In the genomic region with DNA sequence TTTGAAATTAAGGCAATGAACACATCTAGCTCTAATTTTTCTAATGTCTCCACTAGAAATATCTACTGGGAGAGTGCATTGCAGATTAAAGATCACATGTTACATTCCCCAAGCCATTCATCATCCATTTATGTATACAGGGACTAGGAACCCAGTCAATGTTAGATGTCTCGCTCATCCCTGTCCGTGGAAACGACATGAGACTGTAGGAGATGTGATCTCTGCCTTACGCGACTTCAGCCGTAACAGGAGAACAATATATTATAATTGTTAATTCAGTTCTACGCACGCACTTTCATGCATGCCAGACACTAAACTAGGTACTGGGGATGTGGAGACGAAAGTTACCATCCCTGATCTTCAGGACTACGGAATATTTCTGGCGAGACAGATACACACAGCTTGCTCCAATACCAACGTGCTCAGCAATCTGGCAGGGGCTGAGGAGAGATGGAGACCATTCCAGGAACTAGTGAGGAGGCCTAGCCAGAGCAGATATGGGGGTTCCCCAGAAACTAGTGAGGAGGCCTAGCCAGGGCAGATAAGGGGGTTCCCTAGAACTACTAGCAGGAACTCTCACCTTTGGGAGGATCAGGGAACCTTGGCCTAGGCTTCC, we compare ENCODE assay signal across 8 cellular contexts. TPM values are rescaled to one million over a fixed set of nuclear protein-coding genes. Genes with fewer than 3 reads are reported as not detected.
DNase-seq lines count a peak whose midpoint lies in the region; ATAC-seq, FAIRE-seq and TF ChIP-seq lines count a peak whose summit lies in the region.

No MANE protein-coding gene starts in this region.

- in situ Hi-C loops in astrocyte of the spinal cord (cut with HindIII; ENCODE audit: low sequenced_read_pairs) (no loop called here), HepG2 (cut with HindIII; ENCODE audit: extremely low pct_ligation_motif_present, low pct_unique_long_range_greater_than_20kb) (loop anchor here (10.0 kb wide), 1 partner anchor 170 kb away; no protein-coding TSS in a partner anchor)

- no peak for TF ChIP-seq POLR2A in HepG2 (IDR thresholded peaks at IDR 0.05; ENCODE audit: insufficient read depth in 1 of 2, low read depth in 2 of 2, low read length in 2 of 2)

- TF ChIP-seq CTCF in astrocyte of the spinal cord (IDR thresholded peaks at IDR 0.05; ENCODE audit: low read depth, low read length) (no peak), HepG2 (CRISPR knock-in tag; IDR thresholded peaks at IDR 0.05) (no peak)

- H2AFZ ChIP-seq in HepG2 (ENCODE audit: low read length): peak overlapping the region; percentile 80

- TF ChIP-seq RAD21 in HepG2 (CRISPR knock-in tag; IDR thresholded peaks at IDR 0.05): no peak

- H3K27me3 ChIP-seq in HepG2 (ENCODE audit: control insufficient read depth in 1 of 2, insufficient read depth in 2 of 2, low read length in 2 of 2): no peaks in the 10 kb centered on the region
- H3K27me3 ChIP-seq in thymus (ENCODE audit: control insufficient read depth, insufficient read depth): no peaks in the 10 kb centered on the region

- no peaks in the 10 kb centered on the region for H4K20me1 ChIP-seq in HepG2 (ENCODE audit: insufficient read depth, low read length)

- DNase-seq in astrocyte of the spinal cord (ENCODE audit: low read depth, low spot score): no peak
- DNase-seq in HepG2 (ENCODE audit: low spot score): no peak
- DNase-seq in kidney glomerular epithelial cell (lab: John Stamatoyannopoulos, UW): no peak
- DNase-seq in germinal center (ENCODE audit: low spot score): no peak
- no peak for DNase-seq in OCI-M2 (lab: John Stamatoyannopoulos, UW; ENCODE audit: unreplicated experiment)

- H3K27ac Mint-ChIP-seq in IgD-negative memory B cell: peak overlapping the region; percentile 87 to 96 (median 94)

- H3K4me1 Mint-ChIP-seq in IgD-negative memory B cell: peaks cover 28 to 31% (median 30%) of the 10 kb centered on the region in 3 donors

- no peaks in the 10 kb centered on the region for H3K79me2 ChIP-seq in HepG2 (ENCODE audit: insufficient read depth, low read length)

- peak overlapping the region; percentile 95 to 99 (median 98) for H3K4me3 Mint-ChIP-seq in IgD-negative memory B cell

- intact Hi-C loops in HepG2 (cut with micrococcal nuclease; ENCODE audit: unreplicated experiment): loop anchor here (1.0 kb wide), 1 partner anchor 21 kb away; a partner anchor contains a TSS

- H3K27ac ChIP-seq in HepG2 (ENCODE audit: extremely low read length, insufficient read depth, low read length): peak overlapping the region; percentile 86
- H3K27ac ChIP-seq in thymus (ENCODE audit: low read depth): peak overlapping the region; percentile 97

- H3K4me3 ChIP-seq in astrocyte of the spinal cord (ENCODE audit: low read depth, low read length) (peak overlapping the region; percentile 83), HepG2 (replicated peaks in 1 of 3; ENCODE audit: insufficient read depth in 1 of 3, low read depth in 2 of 3, low read length in 3 of 3) (peak overlapping the region; percentile 72 to 88 (median 78)), thymus (ENCODE audit: low read length) (peak overlapping the region; percentile 94)

- POLR2A ChIA-PET in HepG2 (lab: Yijun Ruan, JAX): interaction anchor here (0.9 to 1.8 kb wide), 13 partner anchors 10 to 380 kb away, joined by 3 to 24 read pairs (median 4); a partner anchor contains a TSS

- CTCF ChIA-PET in HepG2 (lab: Yijun Ruan, JAX; ENCODE audit: low intra/inter-chr PET ratio, low total read pairs): no interaction called here

- H3K36me3 ChIP-seq in HepG2 (replicated peaks in 1 of 2; ENCODE audit: control insufficient read depth in 1 of 2, insufficient read depth in 2 of 2, low read length in 2 of 2) (peaks cover 0 to 1% of the 10 kb centered on the region in 2 experiments; a peak in 1 of 5 replicates), thymus (ENCODE audit: control insufficient read depth, insufficient read depth) (peaks cover 11% of the 10 kb centered on the region)

- BruUV-seq in HepG2 (replicated peaks; lab: Mats Ljungman, UMichigan): TSS peak; percentile 83

- H3K9me3 ChIP-seq in HepG2 (ENCODE audit: low read length) (no peaks in the 10 kb centered on the region), thymus (ENCODE audit: control insufficient read depth) (no peaks in the 10 kb centered on the region)

- ATAC-seq in GM19324 (IDR thresholded peaks at IDR 0.05; ENCODE audit: low FRiP score, unreplicated experiment) (peak; percentile 7), HepG2 (peak; percentile 20)

- H3K9ac ChIP-seq in HepG2 (ENCODE audit: insufficient read depth, low read depth, low read length): peak overlapping the region; percentile 96

- H3K4me2 ChIP-seq in HepG2 (ENCODE audit: low read depth, low read length): peak overlapping the region; percentile 90

- no peaks in the 10 kb centered on the region for H3K9me3 Mint-ChIP-seq in IgD-negative memory B cell

- H3K36me3 Mint-ChIP-seq in IgD-negative memory B cell: peaks cover 7% of the 10 kb centered on the region

- no peaks in the 10 kb centered on the region for H3K27me3 Mint-ChIP-seq in IgD-negative memory B cell

- H3K4me1 ChIP-seq in HepG2 (ENCODE audit: insufficient read depth, low read length) (peaks cover 20% of the 10 kb centered on the region), thymus (ENCODE audit: control insufficient read depth, insufficient read depth, low read length) (peaks cover 7% of the 10 kb centered on the region)

- WGBS in HepG2 (ENCODE audit: low lambda C conversion rate): 67% methylated on average over 12 of the region's 12 CpGs
- 76% methylated on average over 12 of the region's 12 CpGs for WGBS in thymus

- TF ChIP-seq EP300 in HepG2 (IDR thresholded peaks at IDR 0.05; ENCODE audit: low read depth in 2 of 2, low read length in 2 of 2): no peak
- TF ChIP-seq EP300 in HepG2 (CRISPR knock-in tag; IDR thresholded peaks at IDR 0.05; ENCODE audit: borderline replicate concordance): no peak

- FAIRE-seq in HepG2 (lab: Jason Lieb, UNC): no peak

RNA-seq across cellular contexts. Expression of a gene that starts 0.7 kb away (rescaled TPM):
- polyA plus RNA-seq in IgD-negative memory B cell (76.9 TPM), HepG2 (2011; rRNA removed) (20.7 and 22.5 TPM in 2 replicates), thymus (17.2 TPM)
- 21.9 and 24.1 TPM in 2 replicates for total RNA-seq in HepG2 (2016; rRNA removed; fragmentation: Illumina TruSeq; extraction: Trizol)
- total RNA-seq in HepG2 (2016; cell fraction: cytosol; rRNA removed; fragmentation: Illumina TruSeq; extraction: Trizol; ENCODE audit: low read depth): 4.3 and 4.6 TPM in 2 replicates
- total RNA-seq in HepG2 (2016; cell fraction: insoluble cytoplasmic fraction; rRNA removed; fragmentation: Illumina TruSeq; extraction: Trizol): 20.7 and 23.2 TPM in 2 replicates
- 6.0 and 8.2 TPM in 2 replicates for total RNA-seq in HepG2 (2016; cell fraction: membrane; rRNA removed; fragmentation: Illumina TruSeq; extraction: Trizol)
- total RNA-seq in HepG2 (2016; cell fraction: nucleus; rRNA removed; fragmentation: Illumina TruSeq; extraction: Trizol): 10.8 and 11.7 TPM in 2 replicates
- 25.0 and 33.9 TPM in 2 replicates for polyA plus RNA-seq in HepG2 (2011; cell fraction: cytosol; rRNA removed)
- polyA plus RNA-seq in HepG2 (2011; cell fraction: nucleus; rRNA removed): 11.1 and 11.9 TPM in 2 replicates
- 12.9 and 13.5 TPM in 2 replicates for polyA plus RNA-seq in HepG2 (2012)
- 4.1 and 4.3 TPM in 2 replicates for polyA plus RNA-seq in HepG2 (2016; cell fraction: cytosol; fragmentation: Illumina TruSeq; extraction: Trizol; ENCODE audit: low read depth)
- 29.3 and 35.5 TPM in 2 replicates for polyA plus RNA-seq in HepG2 (2016; cell fraction: insoluble cytoplasmic fraction; fragmentation: Illumina TruSeq; extraction: Trizol; ENCODE audit: low read depth)
- 5.8 and 6.4 TPM in 2 replicates for polyA plus RNA-seq in HepG2 (2016; cell fraction: membrane; fragmentation: Illumina TruSeq; extraction: Trizol; ENCODE audit: low read depth)
- polyA plus RNA-seq in HepG2 (2016; cell fraction: nucleus; fragmentation: Illumina TruSeq; extraction: Trizol; ENCODE audit: insufficient read depth, low read depth): 15.1 and 15.2 TPM in 2 replicates
- polyA minus RNA-seq in HepG2 (2011; rRNA and poly(A)+ RNA removed; ENCODE audit: low replicate concordance): 16.9 and 47.3 TPM in 2 replicates
- 5.5 and 10.6 TPM in 2 replicates for polyA minus RNA-seq in HepG2 (2011; cell fraction: cytosol; rRNA and poly(A)+ RNA removed)
- polyA minus RNA-seq in HepG2 (2011; cell fraction: nucleus; rRNA and poly(A)+ RNA removed): 7.1 and 7.6 TPM in 2 replicates

RNA-seq across cellular contexts. Expression of a gene that starts 21.7 kb away (rescaled TPM):
- polyA plus RNA-seq in IgD-negative memory B cell (13.0 TPM), HepG2 (2011; rRNA removed) (5.7 and 7.0 TPM in 2 replicates), thymus (4.8 TPM)
- 5.4 and 6.2 TPM in 2 replicates for total RNA-seq in HepG2 (2016; rRNA removed; fragmentation: Illumina TruSeq; extraction: Trizol)
- total RNA-seq in HepG2 (2016; cell fraction: cytosol; rRNA removed; fragmentation: Illumina TruSeq; extraction: Trizol; ENCODE audit: low read depth): 1.8 and 1.9 TPM in 2 replicates
- 5.5 and 5.6 TPM in 2 replicates for total RNA-seq in HepG2 (2016; cell fraction: insoluble cytoplasmic fraction; rRNA removed; fragmentation: Illumina TruSeq; extraction: Trizol)
- 4.3 TPM in 2 replicates for total RNA-seq in HepG2 (2016; cell fraction: membrane; rRNA removed; fragmentation: Illumina TruSeq; extraction: Trizol)
- 4.4 and 5.5 TPM in 2 replicates for total RNA-seq in HepG2 (2016; cell fraction: nucleus; rRNA removed; fragmentation: Illumina TruSeq; extraction: Trizol)
- polyA plus RNA-seq in HepG2 (2011; cell fraction: cytosol; rRNA removed): 4.5 and 5.2 TPM in 2 replicates
- polyA plus RNA-seq in HepG2 (2011; cell fraction: nucleus; rRNA removed): 9.1 and 10.8 TPM in 2 replicates
- polyA plus RNA-seq in HepG2 (2012): 4.6 and 5.5 TPM in 2 replicates
- polyA plus RNA-seq in HepG2 (2016; cell fraction: cytosol; fragmentation: Illumina TruSeq; extraction: Trizol; ENCODE audit: low read depth): 1.6 and 1.8 TPM in 2 replicates
- polyA plus RNA-seq in HepG2 (2016; cell fraction: insoluble cytoplasmic fraction; fragmentation: Illumina TruSeq; extraction: Trizol; ENCODE audit: low read depth): 6.8 and 8.2 TPM in 2 replicates
- polyA plus RNA-seq in HepG2 (2016; cell fraction: membrane; fragmentation: Illumina TruSeq; extraction: Trizol; ENCODE audit: low read depth): 3.3 and 3.8 TPM in 2 replicates
- 9.4 and 9.9 TPM in 2 replicates for polyA plus RNA-seq in HepG2 (2016; cell fraction: nucleus; fragmentation: Illumina TruSeq; extraction: Trizol; ENCODE audit: insufficient read depth, low read depth)
- 14.2 and 15.0 TPM in 2 replicates for polyA minus RNA-seq in HepG2 (2011; rRNA and poly(A)+ RNA removed; ENCODE audit: low replicate concordance)
- polyA minus RNA-seq in HepG2 (2011; cell fraction: cytosol; rRNA and poly(A)+ RNA removed): 6.2 and 6.8 TPM in 2 replicates
- polyA minus RNA-seq in HepG2 (2011; cell fraction: nucleus; rRNA and poly(A)+ RNA removed): 5.8 and 10.1 TPM in 2 replicates

RNA-seq across cellular contexts. Expression of a gene that starts 35.6 kb away (rescaled TPM):
- polyA plus RNA-seq in IgD-negative memory B cell (12.0 TPM), HepG2 (2011; rRNA removed) (24.7 and 29.6 TPM in 2 replicates), thymus (25.2 TPM)
- total RNA-seq in HepG2 (2016; rRNA removed; fragmentation: Illumina TruSeq; extraction: Trizol): 42.9 and 50.2 TPM in 2 replicates
- 13.0 and 13.3 TPM in 2 replicates for total RNA-seq in HepG2 (2016; cell fraction: cytosol; rRNA removed; fragmentation: Illumina TruSeq; extraction: Trizol; ENCODE audit: low read depth)
- total RNA-seq in HepG2 (2016; cell fraction: insoluble cytoplasmic fraction; rRNA removed; fragmentation: Illumina TruSeq; extraction: Trizol): 43.9 and 49.5 TPM in 2 replicates
- 16.4 and 18.0 TPM in 2 replicates for total RNA-seq in HepG2 (2016; cell fraction: membrane; rRNA removed; fragmentation: Illumina TruSeq; extraction: Trizol)
- total RNA-seq in HepG2 (2016; cell fraction: nucleus; rRNA removed; fragmentation: Illumina TruSeq; extraction: Trizol): 32.4 TPM in 2 replicates
- 24.1 and 38.8 TPM in 2 replicates for polyA plus RNA-seq in HepG2 (2011; cell fraction: cytosol; rRNA removed)
- polyA plus RNA-seq in HepG2 (2011; cell fraction: nucleus; rRNA removed): 39.3 and 48.4 TPM in 2 replicates
- 15.5 and 27.9 TPM in 2 replicates for polyA plus RNA-seq in HepG2 (2012)
- polyA plus RNA-seq in HepG2 (2016; cell fraction: cytosol; fragmentation: Illumina TruSeq; extraction: Trizol; ENCODE audit: low read depth): 6.7 and 7.3 TPM in 2 replicates
- 49.1 and 50.0 TPM in 2 replicates for polyA plus RNA-seq in HepG2 (2016; cell fraction: insoluble cytoplasmic fraction; fragmentation: Illumina TruSeq; extraction: Trizol; ENCODE audit: low read depth)
- polyA plus RNA-seq in HepG2 (2016; cell fraction: membrane; fragmentation: Illumina TruSeq; extraction: Trizol; ENCODE audit: low read depth): 8.9 and 10.8 TPM in 2 replicates
- 95.9 and 96.9 TPM in 2 replicates for polyA plus RNA-seq in HepG2 (2016; cell fraction: nucleus; fragmentation: Illumina TruSeq; extraction: Trizol; ENCODE audit: insufficient read depth, low read depth)
- 40.2 and 50.7 TPM in 2 replicates for polyA minus RNA-seq in HepG2 (2011; rRNA and poly(A)+ RNA removed; ENCODE audit: low replicate concordance)
- polyA minus RNA-seq in HepG2 (2011; cell fraction: cytosol; rRNA and poly(A)+ RNA removed): 9.2 and 9.8 TPM in 2 replicates
- 22.1 and 23.8 TPM in 2 replicates for polyA minus RNA-seq in HepG2 (2011; cell fraction: nucleus; rRNA and poly(A)+ RNA removed)

RNA-seq across cellular contexts. Expression of a gene that starts 35.9 kb away (rescaled TPM):
- polyA plus RNA-seq in IgD-negative memory B cell: 81.7 TPM
- total RNA-seq in HepG2 (2016; rRNA removed; fragmentation: Illumina TruSeq; extraction: Trizol): 16.4 and 27.7 TPM in 2 replicates
- total RNA-seq in HepG2 (2016; cell fraction: cytosol; rRNA removed; fragmentation: Illumina TruSeq; extraction: Trizol; ENCODE audit: low read depth): 2.7 and 3.2 TPM in 2 replicates
- total RNA-seq in HepG2 (2016; cell fraction: insoluble cytoplasmic fraction; rRNA removed; fragmentation: Illumina TruSeq; extraction: Trizol): 14.6 and 27.3 TPM in 2 replicates
- total RNA-seq in HepG2 (2016; cell fraction: membrane; rRNA removed; fragmentation: Illumina TruSeq; extraction: Trizol): 8.0 and 10.6 TPM in 2 replicates
- total RNA-seq in HepG2 (2016; cell fraction: nucleus; rRNA removed; fragmentation: Illumina TruSeq; extraction: Trizol): 59.3 and 69.9 TPM in 2 replicates
- 64.6 and 67.6 TPM in 2 replicates for polyA plus RNA-seq in HepG2 (2011; rRNA removed)
- polyA plus RNA-seq in HepG2 (2011; cell fraction: cytosol; rRNA removed): 67.4 and 74.4 TPM in 2 replicates
- 95.0 and 97.8 TPM in 2 replicates for polyA plus RNA-seq in HepG2 (2011; cell fraction: nucleus; rRNA removed)
- 66.3 and 75.8 TPM in 2 replicates for polyA plus RNA-seq in HepG2 (2012)
- polyA plus RNA-seq in HepG2 (2016; cell fraction: cytosol; fragmentation: Illumina TruSeq; extraction: Trizol; ENCODE audit: low read depth): 4.3 and 4.8 TPM in 2 replicates
- 27.7 and 34.9 TPM in 2 replicates for polyA plus RNA-seq in HepG2 (2016; cell fraction: insoluble cytoplasmic fraction; fragmentation: Illumina TruSeq; extraction: Trizol; ENCODE audit: low read depth)
- polyA plus RNA-seq in HepG2 (2016; cell fraction: membrane; fragmentation: Illumina TruSeq; extraction: Trizol; ENCODE audit: low read depth): 9.2 and 12.3 TPM in 2 replicates
- polyA plus RNA-seq in HepG2 (2016; cell fraction: nucleus; fragmentation: Illumina TruSeq; extraction: Trizol; ENCODE audit: insufficient read depth, low read depth): 133 TPM in 2 replicates
- 87.4 and 136 TPM in 2 replicates for polyA minus RNA-seq in HepG2 (2011; rRNA and poly(A)+ RNA removed; ENCODE audit: low replicate concordance)
- polyA minus RNA-seq in HepG2 (2011; cell fraction: cytosol; rRNA and poly(A)+ RNA removed): 49.7 and 49.8 TPM in 2 replicates
- 135 and 143 TPM in 2 replicates for polyA minus RNA-seq in HepG2 (2011; cell fraction: nucleus; rRNA and poly(A)+ RNA removed)
- polyA plus RNA-seq in thymus: 46.2 TPM

RNA-seq across cellular contexts. Expression of a gene that starts 50.9 kb away (rescaled TPM):
- polyA plus RNA-seq in IgD-negative memory B cell (3.6 TPM), HepG2 (2011; rRNA removed) (9.1 and 12.5 TPM in 2 replicates), thymus (6.1 TPM)
- 7.4 and 13.3 TPM in 2 replicates for total RNA-seq in HepG2 (2016; rRNA removed; fragmentation: Illumina TruSeq; extraction: Trizol)
- 26.0 and 28.4 TPM in 2 replicates for total RNA-seq in HepG2 (2016; cell fraction: cytosol; rRNA removed; fragmentation: Illumina TruSeq; extraction: Trizol; ENCODE audit: low read depth)
- 6.5 and 14.0 TPM in 2 replicates for total RNA-seq in HepG2 (2016; cell fraction: insoluble cytoplasmic fraction; rRNA removed; fragmentation: Illumina TruSeq; extraction: Trizol)
- total RNA-seq in HepG2 (2016; cell fraction: membrane; rRNA removed; fragmentation: Illumina TruSeq; extraction: Trizol): 29.9 and 31.6 TPM in 2 replicates
- 10.2 and 12.2 TPM in 2 replicates for total RNA-seq in HepG2 (2016; cell fraction: nucleus; rRNA removed; fragmentation: Illumina TruSeq; extraction: Trizol)
- polyA plus RNA-seq in HepG2 (2011; cell fraction: cytosol; rRNA removed): 8.8 and 9.2 TPM in 2 replicates
- 15.0 and 15.5 TPM in 2 replicates for polyA plus RNA-seq in HepG2 (2011; cell fraction: nucleus; rRNA removed)
- 7.8 and 8.2 TPM in 2 replicates for polyA plus RNA-seq in HepG2 (2012)
- polyA plus RNA-seq in HepG2 (2016; cell fraction: cytosol; fragmentation: Illumina TruSeq; extraction: Trizol; ENCODE audit: low read depth): 22.6 and 26.2 TPM in 2 replicates
- 7.6 and 9.2 TPM in 2 replicates for polyA plus RNA-seq in HepG2 (2016; cell fraction: insoluble cytoplasmic fraction; fragmentation: Illumina TruSeq; extraction: Trizol; ENCODE audit: low read depth)
- polyA plus RNA-seq in HepG2 (2016; cell fraction: membrane; fragmentation: Illumina TruSeq; extraction: Trizol; ENCODE audit: low read depth): 26.9 and 30.2 TPM in 2 replicates
- polyA plus RNA-seq in HepG2 (2016; cell fraction: nucleus; fragmentation: Illumina TruSeq; extraction: Trizol; ENCODE audit: insufficient read depth, low read depth): 24.7 and 27.7 TPM in 2 replicates
- polyA minus RNA-seq in HepG2 (2011; rRNA and poly(A)+ RNA removed; ENCODE audit: low replicate concordance): 17.0 and 116 TPM in 2 replicates
- polyA minus RNA-seq in HepG2 (2011; cell fraction: cytosol; rRNA and poly(A)+ RNA removed): 3.8 and 4.3 TPM in 2 replicates
- polyA minus RNA-seq in HepG2 (2011; cell fraction: nucleus; rRNA and poly(A)+ RNA removed): 5.8 and 7.1 TPM in 2 replicates
